ENCODE assay signal across 23 cellular contexts in the genomic region with DNA sequence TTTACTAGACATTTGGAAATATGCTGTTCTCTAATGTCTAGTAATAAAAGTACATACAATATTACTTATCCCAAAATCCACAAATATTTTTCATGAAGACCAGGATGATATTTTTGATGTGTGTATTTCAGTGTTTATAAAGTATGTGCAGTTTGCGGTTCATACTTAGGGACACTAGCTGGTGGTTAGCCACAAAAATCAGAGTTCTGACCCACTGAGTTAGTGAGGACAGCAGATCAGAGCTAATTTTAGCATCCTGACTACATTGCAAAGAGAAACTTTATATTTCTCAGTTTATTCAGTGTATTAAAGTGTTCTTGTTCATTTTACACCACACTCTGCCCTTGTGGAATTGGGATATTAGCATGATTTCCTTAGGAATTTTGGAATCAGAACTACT.
"Had no signal": no experiment of that assay in that cellular context is flagged by ENCODE, and none has a peak within 500 bp of the region (broad histone marks: within the 10 kb centered on the region; RNA-seq: fewer than 3 reads in every experiment).

No MANE protein-coding gene starts in this region.

- H3K27ac ChIP-seq: SJSA1, SK-N-MC had no signal

- H3K4me1 ChIP-seq: SJSA1 had no signal

- H3K36me3 ChIP-seq: MG63, SJSA1 had no signal

- H3K9me3 ChIP-seq: MG63, SJSA1 had no signal

- H3K27me3 ChIP-seq: MG63, SJSA1 had no signal

- H3K4me3 ChIP-seq: MG63, SJSA1, SK-N-MC had no signal

- FAIRE-seq: RCC 7860 had no signal

- DNase-seq: Karpas-422, KBM-7, MG63, NCI-H1092, NCI-H1105 treated with DMSO at 0.1 percent for 48 hours, NCI-H1417 treated with DMSO at 0.1 percent for 48 hours, NCI-H146, NCI-H1694 treated with DMSO at 0.1 percent for 48 hours, NCI-H1930, NCI-H2081, NCI-H2171, NCI-H226, NCI-H446, NCI-H510A, NCI-H524 treated with DMSO at 0.1 percent for 48 hours, NCI-H69, NCI-H82, Right ventricle myocardium superior, RPMI8226, SIG-M5 had no signal
